Comparison of ENCODE assay signal across 8 cellular contexts in the genomic region with DNA sequence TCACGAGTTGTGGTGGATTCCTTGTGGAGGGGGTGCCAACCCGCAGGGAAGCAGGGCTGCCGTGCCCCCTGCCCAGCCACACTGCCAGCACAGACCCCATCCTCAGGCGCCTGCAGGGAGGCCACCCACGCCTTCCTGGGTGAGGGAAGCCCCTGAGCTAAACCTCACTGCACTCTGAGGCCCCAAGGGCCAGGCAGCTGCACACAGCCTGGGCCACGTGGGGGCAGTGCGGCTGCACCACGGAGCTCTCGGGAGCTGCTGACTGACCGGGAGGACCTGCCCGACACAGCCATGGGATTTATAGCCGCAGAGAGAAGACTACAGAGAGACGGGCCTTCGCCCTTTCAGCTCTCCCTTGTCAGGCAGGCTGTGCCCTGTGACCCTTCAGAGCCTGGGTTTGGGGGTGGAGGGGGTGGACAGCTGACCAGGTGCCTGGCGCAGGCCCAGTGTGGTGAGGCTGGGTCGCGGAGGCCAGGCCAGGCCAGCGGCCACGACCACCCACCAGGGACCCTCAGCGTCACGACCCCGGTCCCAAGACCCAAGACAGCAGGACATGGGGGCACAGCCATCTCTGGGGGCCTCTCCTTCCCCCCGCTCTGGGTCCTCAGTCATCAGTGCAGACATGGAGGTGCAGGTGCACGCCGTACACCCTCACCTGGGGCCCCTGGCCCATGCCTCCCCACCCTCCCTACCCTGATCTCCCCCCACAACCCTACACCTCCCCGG.
DNase-seq lines count a peak whose midpoint lies in the region; ATAC-seq and TF ChIP-seq lines count a peak whose summit lies in the region.

No MANE protein-coding gene starts in this region.

- H3K79me2 ChIP-seq in DOHH2 (ENCODE audit: control insufficient read depth, low read length) = no peaks in the 10 kb centered on the region

- H3K4me3 ChIP-seq in DOHH2 (ENCODE audit: low read length) = peak overlapping the region; percentile 18; the same call in 1 of the 2 replicates

- H3K36me3 Mint-ChIP-seq in activated naive CD8-positive, alpha-beta T cell = no peaks in the 10 kb centered on the region

- peak overlapping the region; percentile 72 for H3K27ac ChIP-seq in DOHH2 (ENCODE audit: low read depth, low read length)

- peak overlapping the region; percentile 50 for H3K4me2 ChIP-seq in DOHH2 (ENCODE audit: low read length)

- no peaks in the 10 kb centered on the region for H3K27me3 ChIP-seq in DOHH2 (ENCODE audit: control insufficient read depth, low read length)

- H3K36me3 ChIP-seq in DOHH2 (ENCODE audit: control insufficient read depth, low read length) = peaks cover 24% of the 10 kb centered on the region

- H3F3A ChIP-seq in DOHH2 (ENCODE audit: control insufficient read depth, insufficient read depth) = peaks cover 3% of the 10 kb centered on the region; the same call in 1 of the 2 replicates

- H3K9me2 ChIP-seq in DOHH2 (replicated peaks; ENCODE audit: control insufficient read depth, low read length) = no peaks in the 10 kb centered on the region

- H3K27me3 Mint-ChIP-seq in activated naive CD8-positive, alpha-beta T cell = peaks cover 1% of the 10 kb centered on the region

- no peaks in the 10 kb centered on the region for H3K9me3 ChIP-seq in DOHH2 (ENCODE audit: control insufficient read depth, insufficient read depth, low read length)

- ATAC-seq in GM19395 (IDR thresholded peaks at IDR 0.05; ENCODE audit: unreplicated experiment) (peak; percentile 67), HG03280 (IDR thresholded peaks at IDR 0.05; ENCODE audit: unreplicated experiment) (peak; percentile 66)

- no peaks in the 10 kb centered on the region for H4K20me1 ChIP-seq in DOHH2 (ENCODE audit: control insufficient read depth, insufficient read depth, low read depth, low read length)

- H3K4me1 Mint-ChIP-seq in activated naive CD8-positive, alpha-beta T cell (ENCODE audit: low read depth) = peaks cover 9% of the 10 kb centered on the region

- H3K4me1 ChIP-seq in DOHH2 (ENCODE audit: control insufficient read depth, low read length) = peaks cover 66% of the 10 kb centered on the region

- DNase-seq in NOMO-1 treated with dmso at 0.1 percent for 144 hours (lab: John Stamatoyannopoulos, UW; ENCODE audit: unreplicated experiment) (peak; percentile 86), iPS-NIHi11 (ENCODE audit: low spot score) (peak; percentile 90)
- DNase-seq in stimulated activated CD8-positive, alpha-beta memory T cell treated with anti-CD3 and anti-CD28 coated beads, Interleukin-12 subunit alpha, Interleukin-12 subunit beta, amount 100 ng/mL, for 4 hours (ENCODE audit: low read depth) = peak; percentile 22
- DNase-seq in central memory CD4-positive, alpha-beta T cell = no peak

- H3K4me3 Mint-ChIP-seq in activated naive CD8-positive, alpha-beta T cell = no peak overlapping the region

- H3K27ac Mint-ChIP-seq in activated naive CD8-positive, alpha-beta T cell = peak overlapping the region; percentile 41

- H3K9me3 Mint-ChIP-seq in activated naive CD8-positive, alpha-beta T cell (ENCODE audit: low read depth) = no peaks in the 10 kb centered on the region

- TF ChIP-seq CTCF in DOHH2 (IDR thresholded peaks at IDR 0.05; ENCODE audit: low read depth, low read length, poor library complexity, severe bottlenecking) = peak; percentile 96
